ENCODE assay signal across 27 cellular contexts in genomic region chr3:183487046-183487445, GRCh38. TPM values are rescaled to one million over a fixed set of nuclear protein-coding genes. Genes with fewer than 3 reads are reported as not detected.
DNase-seq lines count a peak whose midpoint lies in the region; TF ChIP-seq lines count a peak whose summit lies in the region.
"Had no signal": no experiment of that assay in that cellular context is flagged by ENCODE, and none has a peak within 500 bp of the region (broad histone marks: within the 10 kb centered on the region; RNA-seq: fewer than 3 reads in every experiment).

No MANE protein-coding gene starts in this region.

- CTCF ChIA-PET in OCI-LY7 (lab: Charles Lee; ENCODE audit: unreplicated experiment): no interaction called here

- no peaks in the 10 kb centered on the region for H3K27me3 Mint-ChIP-seq in activated T-cell treated with anti-CD3 and anti-CD28 coated beads, Interleukin-2, amount 50 U/mL, for 24 hours
- H3K27me3 Mint-ChIP-seq: activated CD4-positive, alpha-beta T cell treated with anti-CD3 and anti-CD28 coated beads, Interleukin-2, amount 10 ng/mL, durations not matched to agents 7 days and 5 days; CD8-positive, alpha-beta memory T cell; dendritic cell treated with granulocyte-macrophage colony-stimulating factor and Interleukin-4, amounts not matched to agents 40 ng/mL and 50 ng/mL, for 4 days; natural killer cell treated with Interleukin-12 subunit alpha and Interleukin-12 subunit beta and Interleukin-15 and Interleukin-18, amount 100 ng/mL, for 72 hours; stimulated activated naive B cell treated with anti-CD40 and anti-IgM and Interleukin-4, amounts not matched to agents 10 μg/mL and 1 μg/mL and 100 μg/mL, for 72 hours had no signal

- H3K36me3 ChIP-seq in OCI-LY7 (ENCODE audit: insufficient read depth, low read length): peaks cover 70% of the 10 kb centered on the region
- peaks cover 10% of the 10 kb centered on the region for H3K36me3 ChIP-seq in effector memory CD4-positive, alpha-beta T cell (ENCODE audit: control insufficient read depth, insufficient read depth, low read length)
- H3K36me3 ChIP-seq: MG63, SJSA1, WERI-Rb-1 had no signal

- no peaks in the 10 kb centered on the region for H3K27me3 ChIP-seq in effector memory CD4-positive, alpha-beta T cell (replicated peaks; ENCODE audit: control insufficient read depth, insufficient read depth, low read length, poor library complexity, severe bottlenecking)
- H3K27me3 ChIP-seq: heart right ventricle, MG63, SJSA1 had no signal

- intact Hi-C loops in OCI-LY7 (cut with micrococcal nuclease; ENCODE audit: unreplicated experiment): no loop called here

- no peaks in the 10 kb centered on the region for H4K20me1 ChIP-seq in OCI-LY7 (ENCODE audit: insufficient read depth, low read length)

- H3K9me3 ChIP-seq in OCI-LY7 (ENCODE audit: low read length): no peaks in the 10 kb centered on the region
- no peaks in the 10 kb centered on the region for H3K9me3 ChIP-seq in effector memory CD4-positive, alpha-beta T cell (ENCODE audit: control insufficient read depth, low read length)
- H3K9me3 ChIP-seq: heart right ventricle, lower lobe of right lung, MG63, SJSA1 had no signal

- H3K4me2 ChIP-seq in OCI-LY7 (ENCODE audit: low read length): no peak overlapping the region

- peaks cover 8% of the 10 kb centered on the region for H3K4me1 Mint-ChIP-seq in activated T-cell treated with anti-CD3 and anti-CD28 coated beads, Interleukin-2, amount 50 U/mL, for 24 hours (ENCODE audit: low read depth)
- H3K4me1 Mint-ChIP-seq: brain; CD8-positive, alpha-beta memory T cell had no signal

- peaks cover 37% of the 10 kb centered on the region for H3K36me3 Mint-ChIP-seq in activated T-cell treated with anti-CD3 and anti-CD28 coated beads, Interleukin-2, amount 50 U/mL, for 24 hours (ENCODE audit: low read depth)
- H3K36me3 Mint-ChIP-seq: brain; natural killer cell treated with Interleukin-12 subunit alpha and Interleukin-12 subunit beta and Interleukin-15 and Interleukin-18, amount 100 ng/mL, for 72 hours had no signal

- H3K4me3 Mint-ChIP-seq in activated T-cell treated with anti-CD3 and anti-CD28 coated beads, Interleukin-2, amount 50 U/mL, for 24 hours: no peak overlapping the region
- H3K4me3 Mint-ChIP-seq: activated CD4-positive, alpha-beta T cell treated with anti-CD3 and anti-CD28 coated beads, Interleukin-2, amount 10 ng/mL, durations not matched to agents 7 days and 5 days; activated naive CD4-positive, alpha-beta T cell treated with anti-CD3 and anti-CD28 coated beads for 36 hours; activated T-helper 1 cell treated with anti-CD3 and anti-CD28 coated beads, Interleukin-12 subunit alpha, Interleukin-12 subunit beta, Interleukin-2, Interleukin-4 antibody, amounts not matched to agents 30 ng/mL and 10 ng/mL and 1 ng/mL, durations not matched to agents 14 hours and 24 hours and 36 hours; brain; CD8-positive, alpha-beta memory T cell; dendritic cell treated with granulocyte-macrophage colony-stimulating factor and Interleukin-4, amounts not matched to agents 40 ng/mL and 50 ng/mL, for 4 days; natural killer cell treated with Interleukin-12 subunit alpha and Interleukin-12 subunit beta and Interleukin-15 and Interleukin-18, amount 100 ng/mL, for 72 hours; stimulated activated naive B cell treated with anti-CD40 and anti-IgM and Interleukin-4, amounts not matched to agents 10 μg/mL and 1 μg/mL and 100 μg/mL, for 72 hours had no signal

- TF ChIP-seq CTCF in OCI-LY7 (conservative IDR thresholded peaks at IDR 0.05; ENCODE audit: low read length): no peak

- peak overlapping the region; percentile 31 for H3K27ac ChIP-seq in OCI-LY7 (ENCODE audit: low read depth, low read length, poor library complexity, severe bottlenecking)
- H3K27ac ChIP-seq in effector memory CD4-positive, alpha-beta T cell (ENCODE audit: insufficient read depth, low read length, poor library complexity, severe bottlenecking): no peak overlapping the region
- H3K27ac ChIP-seq: heart right ventricle, lower lobe of right lung, SJSA1, WERI-Rb-1 had no signal

- peaks cover 42% of the 10 kb centered on the region for H3K4me1 ChIP-seq in OCI-LY7 (ENCODE audit: insufficient read depth, low read length, poor library complexity, severe bottlenecking)
- no peaks in the 10 kb centered on the region for H3K4me1 ChIP-seq in effector memory CD4-positive, alpha-beta T cell (ENCODE audit: control insufficient read depth, insufficient read depth, low read length, poor library complexity, severe bottlenecking)
- H3K4me1 ChIP-seq: SJSA1 had no signal

- no peaks in the 10 kb centered on the region for H3K79me2 ChIP-seq in OCI-LY7 (ENCODE audit: insufficient read depth, low read depth, low read length)

- H3K4me3 ChIP-seq in OCI-LY7 (ENCODE audit: low read depth, low read length, poor library complexity, severe bottlenecking): no peak overlapping the region
- H3K4me3 ChIP-seq in effector memory CD4-positive, alpha-beta T cell (ENCODE audit: insufficient read depth, low read depth, low read length, poor library complexity, severe bottlenecking): no peak overlapping the region
- H3K4me3 ChIP-seq: heart right ventricle, lower lobe of right lung, MG63, SJSA1 had no signal

- H2AFZ ChIP-seq in OCI-LY7 (ENCODE audit: low read length): no peak overlapping the region

- BruUV-seq in OCI-LY7 (replicated peaks; lab: Mats Ljungman, UMichigan): no TSS peak

- H3K9me2 ChIP-seq in OCI-LY7 (ENCODE audit: insufficient read depth, low read length): no peaks in the 10 kb centered on the region

- no peaks in the 10 kb centered on the region for H3K9me3 Mint-ChIP-seq in activated T-cell treated with anti-CD3 and anti-CD28 coated beads, Interleukin-2, amount 50 U/mL, for 24 hours
- H3K9me3 Mint-ChIP-seq: activated CD4-positive, alpha-beta T cell treated with anti-CD3 and anti-CD28 coated beads, Interleukin-2, amount 10 ng/mL, durations not matched to agents 7 days and 5 days; activated naive CD4-positive, alpha-beta T cell treated with anti-CD3 and anti-CD28 coated beads for 36 hours; activated T-helper 1 cell treated with anti-CD3 and anti-CD28 coated beads, Interleukin-12 subunit alpha, Interleukin-12 subunit beta, Interleukin-2, Interleukin-4 antibody, amounts not matched to agents 30 ng/mL and 10 ng/mL and 1 ng/mL, durations not matched to agents 14 hours and 24 hours and 36 hours; CD8-positive, alpha-beta memory T cell; natural killer cell treated with Interleukin-12 subunit alpha and Interleukin-12 subunit beta and Interleukin-15 and Interleukin-18, amount 100 ng/mL, for 72 hours; stimulated activated naive B cell treated with anti-CD40 and anti-IgM and Interleukin-4, amounts not matched to agents 10 μg/mL and 1 μg/mL and 100 μg/mL, for 72 hours had no signal

- H3K27ac Mint-ChIP-seq in activated T-cell treated with anti-CD3 and anti-CD28 coated beads, Interleukin-2, amount 50 U/mL, for 24 hours: peak overlapping the region; percentile 48
- H3K27ac Mint-ChIP-seq: activated T-helper 1 cell treated with anti-CD3 and anti-CD28 coated beads, Interleukin-12 subunit alpha, Interleukin-12 subunit beta, Interleukin-2, Interleukin-4 antibody, amounts not matched to agents 30 ng/mL and 10 ng/mL and 1 ng/mL, durations not matched to agents 14 hours and 24 hours and 36 hours; brain; dendritic cell treated with granulocyte-macrophage colony-stimulating factor and Interleukin-4, amounts not matched to agents 40 ng/mL and 50 ng/mL, for 4 days; natural killer cell treated with Interleukin-12 subunit alpha and Interleukin-12 subunit beta and Interleukin-15 and Interleukin-18, amount 100 ng/mL, for 72 hours; stimulated activated naive B cell treated with anti-CD40 and anti-IgM and Interleukin-4, amounts not matched to agents 10 μg/mL and 1 μg/mL and 100 μg/mL, for 72 hours had no signal

- no peak for DNase-seq in activated T-cell treated with anti-CD3 and anti-CD28 coated beads, Interleukin-2, amount 50 U/mL, for 24 hours
- no peak for DNase-seq in activated T-cell treated with anti-CD3 and anti-CD28 coated beads for 4 hours
- no peak for DNase-seq in OCI-LY7 (ENCODE audit: low spot score)
- peak; percentile 65 for DNase-seq in left kidney (ENCODE audit: low read depth, low spot score)
- peak; percentile 3 for DNase-seq in stimulated activated CD8-positive, alpha-beta memory T cell treated with anti-CD3 and anti-CD28 coated beads, Interleukin-4, amount 100 ng/mL, for 48 hours
- DNase-seq in stimulated activated naive CD4-positive, alpha-beta T cell (lab: John Stamatoyannopoulos, UW): no peak
- DNase-seq in effector memory CD4-positive, alpha-beta T cell: no peak
- DNase-seq in 8988T: no peak
- DNase-seq: activated CD4-positive, alpha-beta T cell treated with anti-CD3 and anti-CD28 coated beads, Interleukin-2, amount 10 ng/mL, durations not matched to agents 7 days and 5 days; activated naive CD4-positive, alpha-beta T cell treated with anti-CD3 and anti-CD28 coated beads for 36 hours; amniotic stem cell; CD8-positive, alpha-beta memory T cell; foreskin melanocyte; heart right ventricle; KG1; lower lobe of right lung; MG63; NCI-H1417 treated with DMSO at 0.1 percent for 48 hours; NCI-H2029 treated with DMSO at 0.1 percent for 48 hours; NCI-H774; stimulated activated naive B cell treated with anti-CD40 and anti-IgM and Interleukin-4, amounts not matched to agents 10 μg/mL and 1 μg/mL and 100 μg/mL, for 72 hours; WERI-Rb-1 had no signal

- POLR2A ChIA-PET in OCI-LY7 (lab: Charles Lee): interaction anchor here (1.1 to 2.1 kb wide), 4 partner anchors 12 to 66 kb away, joined by 3 to 7 read pairs (median 4); no protein-coding TSS in a partner anchor

RNA-seq across cellular contexts. Expression of gene MCF2L2, which starts 58.6 kb away (rescaled TPM):
- 4.9 and 6.6 TPM in 2 replicates for total RNA-seq in OCI-LY7 (2014; rRNA removed; shearing (Covaris generic))
- total RNA-seq in OCI-LY7 (2022): 8.0 and 8.1 TPM in 2 replicates

Comparison
In these comparisons a context has a peak if more than half of its experiments do, and no peak if none do; other contexts are left out.
1. DNase-seq: peak in left kidney (single experiment) and stimulated activated CD8-positive, alpha-beta memory T cell treated with anti-CD3 and anti-CD28 coated beads, Interleukin-4, amount 100 ng/mL, for 48 hours (single experiment); none in activated T-cell treated with anti-CD3 and anti-CD28 coated beads, Interleukin-2, amount 50 U/mL, for 24 hours (single experiment), activated T-cell treated with anti-CD3 and anti-CD28 coated beads for 4 hours (single experiment), OCI-LY7 (single experiment), stimulated activated naive CD4-positive, alpha-beta T cell (0 of 6), effector memory CD4-positive, alpha-beta T cell (0 of 3) and 8988T (single experiment).